In genomic region chr5:58401701-58402100, GRCh38 we compare ENCODE assay signal across 7 cellular contexts.
"Had no signal": no experiment of that assay in that cellular context is flagged by ENCODE, and none has a peak within 500 bp of the region (broad histone marks: within the 10 kb centered on the region; RNA-seq: fewer than 3 reads in every experiment).

No MANE protein-coding gene starts in this region.

- H3K4me3 Mint-ChIP-seq: HFFc6, IgD-negative memory B cell had no signal

- H2AFZ ChIP-seq: GM23248 had no signal

- H3K27ac Mint-ChIP-seq: HFFc6, IgD-negative memory B cell had no signal

- H3K36me3 ChIP-seq: HAP-1 had no signal

- H3K27ac ChIP-seq: GM23248, HL-60 had no signal

- H3K4me1 ChIP-seq: HAP-1 had no signal

- DNase-seq: GM23248, GOT3, H7, HFFc6 had no signal

- H3K9ac ChIP-seq: GM23248 had no signal

- H3K9me3 ChIP-seq: HAP-1 had no signal

- H3K36me3 Mint-ChIP-seq: IgD-negative memory B cell had no signal

- H3K4me1 Mint-ChIP-seq: IgD-negative memory B cell had no signal

- H3K9me3 Mint-ChIP-seq: HFFc6 had no signal

- H3K4me3 ChIP-seq: GM23248, HAP-1 had no signal
